ENCODE assay signal across 6 cellular contexts in the genomic region with DNA sequence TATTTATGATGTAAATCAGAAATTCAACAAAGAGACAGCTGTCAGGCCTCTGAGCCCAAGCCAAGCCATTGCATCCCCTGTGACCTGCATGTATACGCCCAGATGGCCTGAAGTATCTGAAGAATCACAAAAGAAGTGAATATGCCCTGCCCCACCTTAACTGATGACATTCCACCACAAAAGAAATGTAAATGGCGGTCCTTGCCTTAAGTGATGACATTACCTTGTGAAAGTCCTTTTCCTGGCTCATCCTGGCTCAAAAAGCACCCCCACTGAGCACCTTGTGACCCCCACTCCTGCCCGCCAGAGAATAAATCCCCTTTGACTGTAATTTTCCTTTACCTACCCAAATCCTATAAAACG.
DNase-seq lines count a peak whose midpoint lies in the region; FAIRE-seq and TF ChIP-seq lines count a peak whose summit lies in the region.
"Not testable (repeated sequence)": the region's sequence is repeated elsewhere in the genome, so short reads cannot be mapped to it uniquely, and the experiment has no call there.

No MANE protein-coding gene starts in this region.

- H3K27me3 ChIP-seq in H7 (ENCODE audit: control insufficient read depth, insufficient read depth, low read length); HUES6 (ENCODE audit: control insufficient read depth, insufficient read depth, low read length); H1 (replicated peaks in 1 of 4; ENCODE audit: control insufficient read depth in 3 of 4, extremely low read depth in 1 of 4, insufficient read depth in 3 of 4, low read length in 3 of 4); iPS DF 6.9 (ENCODE audit: control insufficient read depth, insufficient read depth, low read length); iPS-20b (ENCODE audit: insufficient read depth, low read length): not testable (repeated sequence)

- not testable (repeated sequence) for TF ChIP-seq CTCF in H1 (IDR thresholded peaks at IDR 0.05; ENCODE audit: control extremely low read depth in 1 of 3, insufficient read depth in 1 of 3, low read depth in 1 of 3, low read length in 3 of 3); glutamatergic neuron (IDR thresholded peaks at IDR 0.05; ENCODE audit: partially characterized antibody, unreplicated experiment)

- not testable (repeated sequence) for H2BK20ac ChIP-seq in H1 (ENCODE audit: low read length)

- not testable (repeated sequence) for H3K27ac Mint-ChIP-seq in glutamatergic neuron (ENCODE audit: unreplicated experiment)

- not testable (repeated sequence) for H3K23me2 ChIP-seq in H1 (ENCODE audit: low read depth, low read length)

- not testable (repeated sequence) for H2AK5ac ChIP-seq in H1 (ENCODE audit: low read depth, low read length)

- not testable (repeated sequence) for H4K5ac ChIP-seq in H1 (ENCODE audit: insufficient read length, low read depth, low read length)

- FAIRE-seq in H1 (lab: Jason Lieb, UNC), result peak; percentile 81

- H3K4me1 ChIP-seq in HUES6 (ENCODE audit: control insufficient read depth, insufficient read depth, low read length); H1 (replicated peaks in 1 of 4; ENCODE audit: control insufficient read depth in 3 of 4, insufficient read depth in 4 of 4, low read length in 3 of 4); iPS DF 6.9 (ENCODE audit: control insufficient read depth, insufficient read depth, low read length); iPS-20b (ENCODE audit: insufficient read depth, low read length): not testable (repeated sequence)

- CTCF ChIA-PET in H1 (lab: Charles Lee; ENCODE audit: partially characterized antibody), result not testable (repeated sequence)

- TF ChIP-seq RAD21 in H1 (IDR thresholded peaks at IDR 0.05 in 1 of 2, conservative IDR thresholded peaks at IDR 0.05 in 1 of 2; ENCODE audit: low read depth in 2 of 2, low read length in 2 of 2), result not testable (repeated sequence)

- H3K36me3 ChIP-seq in H7 (replicated peaks; ENCODE audit: control insufficient read depth, insufficient read depth, low read length); H1 (ENCODE audit: control insufficient read depth in 2 of 4, insufficient read depth in 4 of 4, low read length in 3 of 4); iPS DF 6.9 (ENCODE audit: control insufficient read depth, insufficient read depth, low read length); iPS-20b (ENCODE audit: insufficient read depth, low read depth, low read length): not testable (repeated sequence)
- H3K36me3 ChIP-seq in HUES6 (ENCODE audit: control insufficient read depth, insufficient read depth, low read length), result peaks cover 11% of the 10 kb centered on the region; the same call in 1 of the 2 replicates

- WGBS in H1 (ENCODE audit: extremely low coverage in 1 of 2, insufficient coverage in 1 of 2, insufficient read length in 1 of 2, insufficient replicate concordance in 2 of 2, low coverage in 1 of 2, low lambda C conversion rate in 2 of 2, missing lambda C conversion rate in 1 of 2), 2 experiments, result 5% methylated on average over 4 of the region's 4 CpGs; no CpG with 5 or more reads in 1 of the 2 experiments
- WGBS in iPS DF 6.9 (ENCODE audit: insufficient coverage, insufficient read length), result no CpG with 5 or more reads among the region's 4 CpGs

- not testable (repeated sequence) for DNase-seq in H7; H1 (ENCODE audit: low read depth in 1 of 2, low spot score in 2 of 2); glutamatergic neuron; iPS DF 6.9 (ENCODE audit: low read depth, low spot score)

- peaks cover 18% of the 10 kb centered on the region for H3K27me3 Mint-ChIP-seq in glutamatergic neuron (ENCODE audit: unreplicated experiment)

- not testable (repeated sequence) for H2AFZ ChIP-seq in H1 (ENCODE audit: low read length)

- H3K23ac ChIP-seq in H1 (ENCODE audit: insufficient read length), result not testable (repeated sequence)

- H3K4ac ChIP-seq in H1 (replicated peaks; ENCODE audit: insufficient read length, low read depth, low read length), result not testable (repeated sequence)

- H3K9me3 Mint-ChIP-seq in glutamatergic neuron (ENCODE audit: unreplicated experiment), result not testable (repeated sequence)

- not testable (repeated sequence) for TF ChIP-seq POLR2A in H1 (IDR thresholded peaks at IDR 0.05; ENCODE audit: control extremely low read depth in 1 of 2, low read depth in 2 of 2, low read length in 2 of 2)

- peak overlapping the region; percentile 87; the same call in 1 of the 2 replicates for H3K27ac ChIP-seq in HUES6 (ENCODE audit: low read depth, low read length)
- not testable (repeated sequence) for H3K27ac ChIP-seq in H1 (ENCODE audit: low read depth, low read length); iPS DF 6.9 (ENCODE audit: low read length); iPS-20b (ENCODE audit: low read length)

- H4K8ac ChIP-seq in H1 (ENCODE audit: extremely low read depth, insufficient read depth, low read length), result not testable (repeated sequence)

- not testable (repeated sequence) for H2BK12ac ChIP-seq in H1 (ENCODE audit: low read depth, low read length)

- H3K4me1 Mint-ChIP-seq in glutamatergic neuron (ENCODE audit: low read depth, unreplicated experiment), result peaks cover 19% of the 10 kb centered on the region

- H2BK15ac ChIP-seq in H1 (ENCODE audit: low read length), result not testable (repeated sequence)

- H3K56ac ChIP-seq in H1 (replicated peaks; ENCODE audit: insufficient read length, low read depth, low read length), result not testable (repeated sequence)

- H3K4me3 Mint-ChIP-seq in glutamatergic neuron (ENCODE audit: unreplicated experiment), result peak overlapping the region; percentile 81

- not testable (repeated sequence) for H2BK120ac ChIP-seq in H1 (replicated peaks; ENCODE audit: low read depth, low read length)

- H3K79me2 ChIP-seq in H1 (ENCODE audit: control insufficient read depth in 1 of 2, insufficient read depth in 2 of 2, low read length in 2 of 2), result peaks cover 0 to 23% of the 10 kb centered on the region in 2 experiments; a peak in 3 of 4 replicates

- not testable (repeated sequence) for H3K79me1 ChIP-seq in H1 (ENCODE audit: low read depth, low read length)

- H3K9me3 ChIP-seq in HUES6 (ENCODE audit: control insufficient read depth, insufficient read depth, low read depth, low read length); H1 (ENCODE audit: insufficient read depth in 2 of 2, low read depth in 1 of 2, low read length in 1 of 2); iPS DF 6.9 (ENCODE audit: control insufficient read depth, insufficient read depth, low read length); iPS-20b (ENCODE audit: insufficient read depth, low read depth, low read length): not testable (repeated sequence)

- not testable (repeated sequence) for H3K18ac ChIP-seq in H1 (ENCODE audit: extremely low read depth, low read length)

- H3K9ac ChIP-seq in HUES6 (ENCODE audit: low read length), result peak overlapping the region; percentile 87
- not testable (repeated sequence) for H3K9ac ChIP-seq in H1 (replicated peaks in 1 of 4; ENCODE audit: extremely low read depth in 1 of 4, low read depth in 3 of 4, low read length in 3 of 4); iPS-20b (ENCODE audit: low read depth, low read length)

- H3K4me3 ChIP-seq in H7 (ENCODE audit: insufficient read depth, low read depth, low read length) (peak overlapping the region; percentile 59; the same call in 1 of the 2 replicates), HUES6 (ENCODE audit: low read depth, low read length) (peak overlapping the region; percentile 61), H1 (ENCODE audit: extremely low read depth in 1 of 4, insufficient read depth in 2 of 4, low read depth in 3 of 4, low read length in 4 of 4) (peak overlapping the region in 3 of 4 experiments; percentile 49 to 78 (median 72); a peak in 7 of 8 replicates), iPS DF 6.9 (ENCODE audit: low read length) (peak overlapping the region; percentile 98; the same call in 1 of the 2 replicates), iPS-20b (ENCODE audit: low read length) (peak overlapping the region; percentile 58; the same call in 1 of the 2 replicates)

- H3K36me3 Mint-ChIP-seq in glutamatergic neuron (ENCODE audit: unreplicated experiment), result not testable (repeated sequence)

- not testable (repeated sequence) for H4K20me1 ChIP-seq in H1 (replicated peaks in 1 of 2; ENCODE audit: control insufficient read depth in 1 of 2, insufficient read depth in 2 of 2, low read length in 2 of 2)

- H3K4me2 ChIP-seq in H1 (ENCODE audit: insufficient read depth in 1 of 2, low read depth in 2 of 2, low read length in 2 of 2), result peak overlapping the region; percentile 19 to 48; a peak in 2 of 4 replicates

- not testable (repeated sequence) for H4K91ac ChIP-seq in H1 (replicated peaks; ENCODE audit: insufficient read length, low read length)

- not testable (repeated sequence) for H2BK5ac ChIP-seq in H1 (ENCODE audit: low read depth, low read length)

- H3K14ac ChIP-seq in H1 (ENCODE audit: insufficient read length), result not testable (repeated sequence)

- not testable (repeated sequence) for TF ChIP-seq EP300 in H1 (IDR thresholded peaks at IDR 0.05; ENCODE audit: borderline replicate concordance in 1 of 2, low read depth in 2 of 2, low read length in 2 of 2)

- POLR2A ChIA-PET in H1 (lab: Charles Lee; ENCODE audit: partially characterized antibody), result not testable (repeated sequence)

TF ChIP-seq in H1, 55 proteins besides CTCF, POLR2A, EP300 and RAD21:
- 0 out of 2 replicates have a peak, but pooled peaks have one; percentile 30 for TF ChIP-seq TCF12 (IDR thresholded peaks at IDR 0.05; ENCODE audit: low read depth, low read length)
